Comparison of ENCODE assay signal across 26 cellular contexts in genomic region chr13:51477653-51478324, GRCh38. TPM values are rescaled to one million over a fixed set of nuclear protein-coding genes. Genes with fewer than 3 reads are reported as not detected.
A peak's percentile ranks its signal among the peaks of the same experiment; 100 is the strongest.
DNase-seq lines count a peak whose midpoint lies in the region; ATAC-seq, FAIRE-seq and TF ChIP-seq lines count a peak whose summit lies in the region.
"Had no signal": no experiment of that assay in that cellular context is flagged by ENCODE, and none has a peak within 500 bp of the region (broad histone marks: within the 10 kb centered on the region; RNA-seq: fewer than 3 reads in every experiment).

No MANE protein-coding gene starts in this region.

- H3K4me3 ChIP-seq in adrenal gland: no peak overlapping the region
- H3K4me3 ChIP-seq in pancreas: no peak overlapping the region
- H3K4me3 ChIP-seq: GM12878, GM23248 had no signal

- FAIRE-seq in pancreas (lab: Jason Lieb, UNC): no peak
- FAIRE-seq: GM12878, GM19239, H54 had no signal

- CTCF ChIA-PET in HEK293T (lab: Yijun Ruan, JAX) (no interaction called here), WTC11 (lab: Charles Lee) (interaction anchor here (3.0 kb wide), 1 partner anchor 290 kb away, joined by 13 read pairs; no protein-coding TSS in a partner anchor)

- H3K27ac ChIP-seq in adrenal gland: peak overlapping the region in 3 of 5 donors; percentile 45 to 66 (median 54)
- peak overlapping the region in 2 of 4 donors; percentile 38 to 68 for H3K27ac ChIP-seq in pancreas
- H3K27ac ChIP-seq: GM23248, HL-60 had no signal

- H3K9me3 Mint-ChIP-seq in WTC11: peaks cover 5% of the 10 kb centered on the region
- H3K9me3 Mint-ChIP-seq in effector memory CD8-positive, alpha-beta T cell: no peaks in the 10 kb centered on the region
- H3K9me3 Mint-ChIP-seq: CD8-positive, alpha-beta memory T cell; HFFc6; IgD-negative memory B cell had no signal

- H3K36me3 ChIP-seq in adrenal gland (replicated peaks in 1 of 2) (no peaks in the 10 kb centered on the region), pancreas (no peaks in the 10 kb centered on the region)
- H3K36me3 ChIP-seq: BE2C had no signal

- DNase-seq in HEK293T (ENCODE audit: extremely low spot score) (no peak), adrenal gland (peak in 1 of 7 donors; percentile 10), left lobe of liver (ENCODE audit: low spot score) (no peak), pancreas (no peak), WTC11 (ENCODE audit: low spot score) (no peak), NCI-H524 treated with DMSO at 0.1 percent for 48 hours (lab: John Stamatoyannopoulos, UW) (no peak)
- DNase-seq in effector memory CD8-positive, alpha-beta T cell: no peak
- DNase-seq: 8988T; BE2C; C1 segment of cervical spinal cord; CD4-positive, CD25-positive, alpha-beta regulatory T cell; CD8-positive, alpha-beta memory T cell; COR-L47; DMS 273 treated with DMSO at 0.1 percent for 48 hours; DMS53; DND-41; EL; GM23248; HCEC 1CT; HFFc6 had no signal

- ATAC-seq in left lobe of liver (peak; percentile 69), pancreas (peak; percentile 53 to 80 (median 69)), WTC11 (no peak), esophagus mucosa (no peak)
- ATAC-seq in effector memory CD8-positive, alpha-beta T cell (replicated peaks): no peak
- ATAC-seq: GM12878 had no signal

- intact Hi-C loops in adrenal gland (cut with DNase I) (no loop called here), pancreas (cut with DNase I) (no loop called here)

- TF ChIP-seq CTCF in adrenal gland (IDR thresholded peaks at IDR 0.05) (no peak), pancreas (IDR thresholded peaks at IDR 0.05) (no peak), WTC11 (IDR thresholded peaks at IDR 0.05) (no peak)

- H3K36me3 Mint-ChIP-seq in WTC11: no peaks in the 10 kb centered on the region
- H3K36me3 Mint-ChIP-seq in effector memory CD8-positive, alpha-beta T cell (ENCODE audit: insufficient read depth): no peaks in the 10 kb centered on the region
- H3K36me3 Mint-ChIP-seq: CD4-positive, CD25-positive, alpha-beta regulatory T cell; CD8-positive, alpha-beta memory T cell; IgD-negative memory B cell had no signal

- 32 to 46% (median 42%) methylated on average over 2 of the region's 2 CpGs for WGBS in adrenal gland, 4 donors
- WGBS in pancreas, 2 donors: 12 to 20% methylated on average over 2 of the region's 2 CpGs

- POLR2A ChIA-PET in HEK293T (lab: Yijun Ruan, JAX): no interaction called here
- POLR2A ChIA-PET in WTC11 (lab: Charles Lee): interaction anchor here (2.0 kb wide), 1 partner anchor 24 kb away, joined by 9 read pairs; the partner anchor contains the start of gene INTS6

- no peaks in the 10 kb centered on the region for H3K4me1 Mint-ChIP-seq in WTC11
- H3K4me1 Mint-ChIP-seq in effector memory CD8-positive, alpha-beta T cell (ENCODE audit: low read depth in 2 of 2): no peaks in the 10 kb centered on the region
- H3K4me1 Mint-ChIP-seq: CD4-positive, CD25-positive, alpha-beta regulatory T cell; CD8-positive, alpha-beta memory T cell; IgD-negative memory B cell had no signal

- H3K27me3 ChIP-seq in adrenal gland: no peaks in the 10 kb centered on the region
- no peaks in the 10 kb centered on the region for H3K27me3 ChIP-seq in pancreas
- H3K27me3 ChIP-seq: BE2C had no signal

- no peak overlapping the region for H3K27ac Mint-ChIP-seq in WTC11
- no peak overlapping the region for H3K27ac Mint-ChIP-seq in effector memory CD8-positive, alpha-beta T cell
- H3K27ac Mint-ChIP-seq: CD4-positive, CD25-positive, alpha-beta regulatory T cell; CD8-positive, alpha-beta memory T cell; HFFc6; IgD-negative memory B cell had no signal

- no peak for TF ChIP-seq POLR2A in adrenal gland (IDR thresholded peaks at IDR 0.05)

- H3K9me3 ChIP-seq in adrenal gland (replicated peaks in 1 of 3) (no peaks in the 10 kb centered on the region), pancreas (no peaks in the 10 kb centered on the region)
- H3K9me3 ChIP-seq: BE2C had no signal

- H3K4me3 Mint-ChIP-seq in WTC11: no peak overlapping the region
- no peak overlapping the region for H3K4me3 Mint-ChIP-seq in effector memory CD8-positive, alpha-beta T cell
- H3K4me3 Mint-ChIP-seq: CD4-positive, CD25-positive, alpha-beta regulatory T cell; CD8-positive, alpha-beta memory T cell; HFFc6; IgD-negative memory B cell had no signal

- no peaks in the 10 kb centered on the region for H3K27me3 Mint-ChIP-seq in WTC11 (ENCODE audit: low read depth)
- no peaks in the 10 kb centered on the region for H3K27me3 Mint-ChIP-seq in effector memory CD8-positive, alpha-beta T cell
- H3K27me3 Mint-ChIP-seq: CD8-positive, alpha-beta memory T cell; IgD-negative memory B cell had no signal

- H3K4me1 ChIP-seq in adrenal gland (replicated peaks in 1 of 2): peaks cover 14 to 19% of the 10 kb centered on the region in 2 donors
- peaks cover 13 to 19% (median 17%) of the 10 kb centered on the region in 3 donors for H3K4me1 ChIP-seq in pancreas
- H3K4me1 ChIP-seq: BE2C had no signal

TF ChIP-seq in HEK293T, 16 proteins besides CTCF, POLR2A, EP300 and RAD21:
- TF ChIP-seq PKNOX1 (IDR thresholded peaks at IDR 0.05) (0 out of 2 replicates have a peak, but pooled peaks have one; percentile 8), BHLHE40 (IDR thresholded peaks at IDR 0.05; ENCODE audit: borderline replicate concordance) (no peak)

TF ChIP-seq in WTC11, 78 proteins besides CTCF, POLR2A, EP300 and RAD21 (continues in another document):
- TF ChIP-seq ZNF219 (CRISPR knock-in tag; IDR thresholded peaks at IDR 0.05; ENCODE audit: borderline replicate concordance): no peak
- no peak for TF ChIP-seq E2F5 (CRISPR knock-in tag; IDR thresholded peaks at IDR 0.05)
- TF ChIP-seq HMGXB4 (CRISPR knock-in tag; IDR thresholded peaks at IDR 0.05): no peak
- TF ChIP-seq KAT7 (CRISPR knock-in tag; IDR thresholded peaks at IDR 0.05; ENCODE audit: borderline replicate concordance): no peak
- no peak for TF ChIP-seq NR3C1 (CRISPR knock-in tag; conservative IDR thresholded peaks at IDR 0.05; ENCODE audit: low read depth)
- no peak for TF ChIP-seq FOXK1 (CRISPR knock-in tag; IDR thresholded peaks at IDR 0.05)
- TF ChIP-seq USF1 (CRISPR knock-in tag; IDR thresholded peaks at IDR 0.05): no peak
- no peak for TF ChIP-seq TCF7 (CRISPR knock-in tag; IDR thresholded peaks at IDR 0.05; ENCODE audit: low read depth)
- TF ChIP-seq RORB (CRISPR knock-in tag; IDR thresholded peaks at IDR 0.05): no peak

RNA-seq across cellular contexts. Expression of gene INTS6, which starts 25.0 kb away (rescaled TPM):
- total RNA-seq in adrenal gland (10 to 100 TPM; 24.2 to 45.0 (median 37.2) TPM), left lobe of liver (20.6 TPM), pancreas (10 to 100 TPM; 23.7 to 44.8 (median 29.7) TPM), WTC11 (2021) (27.2 to 40.4 TPM (median 35.7 TPM) in 3 replicates), esophagus mucosa (26.5 TPM)
- polyA plus RNA-seq in adrenal gland (10 to 100 TPM; 13.1 to 44.3 (median 21.7) TPM), pancreas (10 to 100 TPM; 10.9 to 11.4 TPM)

Comparison
In these comparisons a context has a peak if more than half of its experiments do, and no peak if none do; other contexts are left out.
1. ATAC-seq: peak in left lobe of liver (single experiment) and pancreas (4 of 4); none in WTC11 (single experiment), esophagus mucosa (single experiment) and effector memory CD8-positive, alpha-beta T cell (single experiment).